ENCODE assay signal across 8 cellular contexts in the genomic region with DNA sequence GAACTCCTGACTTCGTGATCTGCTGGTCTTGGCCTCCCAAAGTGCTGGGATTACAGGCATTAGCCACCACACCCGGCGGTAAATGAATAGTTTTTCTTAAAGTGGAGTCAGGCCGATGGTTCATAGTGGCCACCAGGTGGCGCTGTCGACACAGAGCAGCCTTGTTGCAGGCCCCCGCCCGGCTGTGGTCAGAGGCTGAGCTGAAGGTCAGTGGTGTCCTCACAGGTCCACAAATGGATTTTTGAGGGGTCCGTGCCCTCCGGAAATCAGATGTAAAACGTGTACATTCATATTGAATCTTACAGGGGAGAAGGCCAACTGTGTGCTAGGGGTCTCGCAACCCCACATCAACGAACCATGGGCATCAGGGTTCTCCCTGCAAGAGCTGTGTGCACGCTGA. TPM values are rescaled to one million over a fixed set of nuclear protein-coding genes. Genes with fewer than 3 reads are reported as not detected.
A peak's percentile ranks its signal among the peaks of the same experiment; 100 is the strongest.
DNase-seq lines count a peak whose midpoint lies in the region; ATAC-seq and TF ChIP-seq lines count a peak whose summit lies in the region.

No MANE protein-coding gene starts in this region.

- DNase-seq in BJ (ENCODE audit: low read depth), result no peak
- no peak for DNase-seq in GM13977 (ENCODE audit: low spot score)
- DNase-seq in adrenal gland, result no peak
- DNase-seq in T-helper 9 cell, result no peak
- DNase-seq in NCI-H187 treated with DMSO at 0.1 percent for 48 hours (lab: John Stamatoyannopoulos, UW), result no peak
- no peak for DNase-seq in hypothalamus (lab: John Stamatoyannopoulos, UW)

- no peak overlapping the region for H3K9ac ChIP-seq in liver (ENCODE audit: low read depth in 1 of 2, low read length in 2 of 2)

- POLR2A ChIA-PET in BJ (lab: Charles Lee), result no interaction called here

- intact Hi-C loops in adrenal gland (cut with DNase I), result loop anchor here in 1 of 2 donors (10.0 kb wide), 1 partner anchor 206 kb away; no protein-coding TSS in a partner anchor

- no peaks in the 10 kb centered on the region for H3K27me3 ChIP-seq in BJ (ENCODE audit: control insufficient read depth, insufficient read depth, low read length)
- H3K27me3 ChIP-seq in adrenal gland, result no peaks in the 10 kb centered on the region
- H3K27me3 ChIP-seq in liver (ENCODE audit: control insufficient read depth in 4 of 4, insufficient read depth in 4 of 4, low read length in 3 of 4), result no peaks in the 10 kb centered on the region

- CTCF ChIA-PET in BJ (lab: Yijun Ruan, JAX), result interaction anchor here (0.8 to 2.7 kb wide), 3 partner anchors 11 to 15 kb away, joined by 3 to 10 read pairs (median 5); partner anchors contain the start of gene WDR18

- H3K4me3 ChIP-seq in BJ (ENCODE audit: low read depth, low read length) (no peak overlapping the region), adrenal gland (no peak overlapping the region), liver (ENCODE audit: low read depth in 1 of 3, low read length in 3 of 3) (no peak overlapping the region)

- H3K36me3 ChIP-seq in BJ (ENCODE audit: control insufficient read depth, insufficient read depth, low read length) (peaks cover 37% of the 10 kb centered on the region), adrenal gland (replicated peaks in 1 of 2) (peaks cover 0 to 46% of the 10 kb centered on the region in 2 donors), liver (ENCODE audit: control insufficient read depth in 4 of 4, insufficient read depth in 3 of 4, low read depth in 1 of 4, low read length in 3 of 4) (peaks cover 7 to 23% (median 9%) of the 10 kb centered on the region in 4 donors)

- no peak for TF ChIP-seq RAD21 in liver (IDR thresholded peaks at IDR 0.05)

- TF ChIP-seq CTCF in BJ (IDR thresholded peaks at IDR 0.05; ENCODE audit: insufficient read depth, low read depth, low read length), result peak; percentile 74
- TF ChIP-seq CTCF in GM13977 (IDR thresholded peaks at IDR 0.05; ENCODE audit: extremely low read depth, insufficient read depth, missing control alignments), result peak; percentile 62
- peak in 4 of 6 experiments; percentile 42 to 49 (median 48) for TF ChIP-seq CTCF in adrenal gland (IDR thresholded peaks at IDR 0.05)
- peak; percentile 29 for TF ChIP-seq CTCF in liver (IDR thresholded peaks at IDR 0.05; ENCODE audit: low read depth, low read length, missing input control)

- WGBS in adrenal gland, 4 donors, result 93 to 97% (median 94%) methylated on average over 8 to 14 of the region's 14 CpGs
- 97% methylated on average over 14 of the region's 14 CpGs for WGBS in liver

- in situ Hi-C loops in GM13977 (cut with MboI; ENCODE audit: low pct_unique_long_range_greater_than_20kb, low sequenced_read_pairs, unreplicated experiment), result no loop called here

- H3K27ac ChIP-seq in adrenal gland (no peak overlapping the region), liver (ENCODE audit: low read depth in 1 of 2, low read length in 2 of 2) (no peak overlapping the region)

- H3K9me3 ChIP-seq in adrenal gland (replicated peaks in 1 of 3), result no peaks in the 10 kb centered on the region
- H3K9me3 ChIP-seq in liver (ENCODE audit: control insufficient read depth in 4 of 4, low read length in 3 of 4), result peaks cover 2 to 5% (median 4%) of the 10 kb centered on the region in 4 donors

- H3K4me1 ChIP-seq in adrenal gland (replicated peaks in 1 of 2), result no peaks in the 10 kb centered on the region
- H3K4me1 ChIP-seq in liver (ENCODE audit: control insufficient read depth in 4 of 4, insufficient read depth in 4 of 4, low read length in 3 of 4), result no peaks in the 10 kb centered on the region

- no peak for TF ChIP-seq POLR2A in adrenal gland (IDR thresholded peaks at IDR 0.05)

- no peak for ATAC-seq in GM19452 (IDR thresholded peaks at IDR 0.05; ENCODE audit: unreplicated experiment)

TF ChIP-seq in liver, 16 proteins besides CTCF, POLR2A, EP300 and RAD21:
- TF ChIP-seq, protein P1, sequence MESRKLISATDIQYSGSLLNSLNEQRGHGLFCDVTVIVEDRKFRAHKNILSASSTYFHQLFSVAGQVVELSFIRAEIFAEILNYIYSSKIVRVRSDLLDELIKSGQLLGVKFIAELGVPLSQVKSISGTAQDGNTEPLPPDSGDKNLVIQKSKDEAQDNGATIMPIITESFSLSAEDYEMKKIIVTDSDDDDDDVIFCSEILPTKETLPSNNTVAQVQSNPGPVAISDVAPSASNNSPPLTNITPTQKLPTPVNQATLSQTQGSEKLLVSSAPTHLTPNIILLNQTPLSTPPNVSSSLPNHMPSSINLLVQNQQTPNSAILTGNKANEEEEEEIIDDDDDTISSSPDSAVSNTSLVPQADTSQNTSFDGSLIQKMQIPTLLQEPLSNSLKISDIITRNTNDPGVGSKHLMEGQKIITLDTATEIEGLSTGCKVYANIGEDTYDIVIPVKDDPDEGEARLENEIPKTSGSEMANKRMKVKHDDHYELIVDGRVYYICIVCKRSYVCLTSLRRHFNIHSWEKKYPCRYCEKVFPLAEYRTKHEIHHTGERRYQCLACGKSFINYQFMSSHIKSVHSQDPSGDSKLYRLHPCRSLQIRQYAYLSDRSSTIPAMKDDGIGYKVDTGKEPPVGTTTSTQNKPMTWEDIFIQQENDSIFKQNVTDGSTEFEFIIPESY (IDR thresholded peaks at IDR 0.05), result no peak
- no peak for TF ChIP-seq NR2F2 (IDR thresholded peaks at IDR 0.05)
- no peak for TF ChIP-seq TAF1 (conservative IDR thresholded peaks at IDR 0.05)
- no peak for TF ChIP-seq JUND (IDR thresholded peaks at IDR 0.05)
- TF ChIP-seq, protein P2, sequence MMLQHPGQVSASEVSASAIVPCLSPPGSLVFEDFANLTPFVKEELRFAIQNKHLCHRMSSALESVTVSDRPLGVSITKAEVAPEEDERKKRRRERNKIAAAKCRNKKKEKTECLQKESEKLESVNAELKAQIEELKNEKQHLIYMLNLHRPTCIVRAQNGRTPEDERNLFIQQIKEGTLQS (IDR thresholded peaks at IDR 0.05), result no peak
- TF ChIP-seq HNF4A (conservative IDR thresholded peaks at IDR 0.05), result no peak
- TF ChIP-seq MAX (IDR thresholded peaks at IDR 0.05), result no peak
- no peak for TF ChIP-seq HNF4G (IDR thresholded peaks at IDR 0.05)
- no peak for TF ChIP-seq GABPA (IDR thresholded peaks at IDR 0.05 in 1 of 2, conservative IDR thresholded peaks at IDR 0.05 in 1 of 2)
- no peak for TF ChIP-seq EGR1 (IDR thresholded peaks at IDR 0.05; ENCODE audit: low read depth in 2 of 2)
- no peak for TF ChIP-seq SP1 (IDR thresholded peaks at IDR 0.05)
- TF ChIP-seq FOXA1 (IDR thresholded peaks at IDR 0.05), result no peak
- no peak for TF ChIP-seq YY1 (IDR thresholded peaks at IDR 0.05)
TF ChIP-seq in liver: peak in this region for 0.

RNA-seq across cellular contexts. Expression of gene WDR18, which starts 13.4 kb away (rescaled TPM):
- polyA plus RNA-seq in BJ (2011; rRNA removed), result 28.1 and 44.3 TPM in 2 replicates
- polyA minus RNA-seq in BJ (2011; rRNA and poly(A)+ RNA removed), result 25.1 and 40.3 TPM in 2 replicates
- total RNA-seq in adrenal gland, result 10 to 100 TPM; 24.2 to 78.7 (median 53.8) TPM
- 100 to 1,000 TPM in 1 of 3 donors, 10 to 100 TPM in 1, 1 to 10 TPM in 1; 5.4 to 140 (median 98.6) TPM for polyA plus RNA-seq in adrenal gland
- total RNA-seq in liver, result 10 to 100 TPM; 24.3 to 41.7 TPM
- polyA plus RNA-seq in liver, result 10 to 100 TPM; 33.8 to 45.3 TPM

RNA-seq across cellular contexts. Expression of gene GRIN3B, which starts 29.5 kb away (rescaled TPM):
- polyA plus RNA-seq in BJ (2011; rRNA removed) (0.28 and 0.32 TPM in 2 replicates), adrenal gland (under 1 TPM in 1 of 3 donors, not detected in 2; 0.24 TPM), liver (not detected)
- polyA minus RNA-seq in BJ (2011; rRNA and poly(A)+ RNA removed), result 0.38 TPM in 1 of 2 replicates, not detected in the other
- total RNA-seq in adrenal gland (under 1 TPM in 3 of 8 donors, not detected in 5; 0.08 to 0.18 (median 0.14) TPM), liver (under 1 TPM in 1 of 2 donors, not detected in 1; 0.05 TPM)

RNA-seq across cellular contexts. Expression of gene ARID3A, which starts 44.9 kb away (rescaled TPM):
- polyA plus RNA-seq in BJ (2011; rRNA removed) (10.7 and 17.4 TPM in 2 replicates), adrenal gland (1 to 10 TPM; 1.6 to 6.7 (median 2.1) TPM), liver (1 to 10 TPM in 1 of 2 donors, under 1 TPM in 1; 0.74 to 1.0 TPM)
- 21.9 and 36.1 TPM in 2 replicates for polyA minus RNA-seq in BJ (2011; rRNA and poly(A)+ RNA removed)
- total RNA-seq in adrenal gland (10 to 100 TPM in 1 of 8 donors, 1 to 10 TPM in 7; 4.2 to 10.2 (median 8.3) TPM), liver (10 to 100 TPM in 1 of 2 donors, 1 to 10 TPM in 1; 5.2 to 42.4 TPM)

RNA-seq across cellular contexts. Expression of gene TMEM259, which starts 50.2 kb away (rescaled TPM):
- polyA plus RNA-seq in BJ (2011; rRNA removed), result 69.2 and 111 TPM in 2 replicates
- 42.4 and 68.8 TPM in 2 replicates for polyA minus RNA-seq in BJ (2011; rRNA and poly(A)+ RNA removed)
- 100 to 1,000 TPM; 126 to 308 (median 202) TPM for total RNA-seq in adrenal gland
- polyA plus RNA-seq in adrenal gland, result 100 to 1,000 TPM in 2 of 3 donors, 10 to 100 TPM in 1; 79.4 to 743 (median 370) TPM
- 10 to 100 TPM; 34.3 to 80.3 TPM for total RNA-seq in liver
- 10 to 100 TPM; 29.7 to 99.3 TPM for polyA plus RNA-seq in liver

RNA-seq across cellular contexts. Expression of gene RNU6-2, which starts 50.6 kb away (rescaled TPM):
- polyA plus RNA-seq in BJ (2011; rRNA removed) (not detected in 2 replicates), adrenal gland (not detected), liver (not detected)
- not detected in 2 replicates for polyA minus RNA-seq in BJ (2011; rRNA and poly(A)+ RNA removed)
- total RNA-seq in adrenal gland (not detected), liver (not detected)
